13 cellular contexts compared by ENCODE assay signal in genomic region chr7:43879477-43879876, GRCh38. TPM values are rescaled to one million over a fixed set of nuclear protein-coding genes. Genes with fewer than 3 reads are reported as not detected.
A peak's percentile ranks its signal among the peaks of the same experiment; 100 is the strongest.
DNase-seq lines count a peak whose midpoint lies in the region; ATAC-seq and TF ChIP-seq lines count a peak whose summit lies in the region.
"Had no signal": no experiment of that assay in that cellular context is flagged by ENCODE, and none has a peak within 500 bp of the region (broad histone marks: within the 10 kb centered on the region; RNA-seq: fewer than 3 reads in every experiment).

No MANE protein-coding gene starts in this region.

- H3K36me3 ChIP-seq in ascending aorta (peaks cover 54 to 75% of the 10 kb centered on the region in 2 donors), tibial artery (peaks cover 54 to 89% (median 68%) of the 10 kb centered on the region in 3 donors), hepatocyte (replicated peaks; ENCODE audit: insufficient read depth, low read depth) (no peaks in the 10 kb centered on the region)

- no peak for ATAC-seq in HG02759 (IDR thresholded peaks at IDR 0.05; ENCODE audit: unreplicated experiment)
- ATAC-seq in HG03520 (IDR thresholded peaks at IDR 0.05; ENCODE audit: unreplicated experiment) = no peak

- no peaks in the 10 kb centered on the region for H3K4me1 Mint-ChIP-seq in activated naive CD4-positive, alpha-beta T cell treated with anti-CD3 and anti-CD28 coated beads, Interleukin-2, amount 10 ng/mL, durations not matched to agents 7 days and 5 days

- peak overlapping the region; percentile 11 for H3K27ac Mint-ChIP-seq in activated naive CD4-positive, alpha-beta T cell treated with anti-CD3 and anti-CD28 coated beads, Interleukin-2, amount 10 ng/mL, durations not matched to agents 7 days and 5 days
- H3K27ac Mint-ChIP-seq: activated naive CD8-positive, alpha-beta T cell treated with anti-CD3 and anti-CD28 coated beads, Interleukin-2, amount 10 ng/mL, durations not matched to agents 7 days and 5 days had no signal

- CTCF ChIA-PET in activated naive CD4-positive, alpha-beta T cell treated with anti-CD3 and anti-CD28 coated beads, Interleukin-2, amount 10 ng/mL, durations not matched to agents 7 days and 5 days (lab: Charles Lee) = no interaction called here

- no peaks in the 10 kb centered on the region for H3K9me3 Mint-ChIP-seq in activated naive CD4-positive, alpha-beta T cell treated with anti-CD3 and anti-CD28 coated beads, Interleukin-2, amount 10 ng/mL, durations not matched to agents 7 days and 5 days
- H3K9me3 Mint-ChIP-seq: activated naive CD8-positive, alpha-beta T cell treated with anti-CD3 and anti-CD28 coated beads, Interleukin-2, amount 10 ng/mL, durations not matched to agents 7 days and 5 days had no signal

- H3K9me3 ChIP-seq in ascending aorta (no peaks in the 10 kb centered on the region), tibial artery (no peaks in the 10 kb centered on the region), hepatocyte (ENCODE audit: low read depth) (no peaks in the 10 kb centered on the region)
- H3K9me3 ChIP-seq: right lobe of liver had no signal

- no peaks in the 10 kb centered on the region for H4K20me1 ChIP-seq in hepatocyte (ENCODE audit: insufficient read depth, poor library complexity, severe bottlenecking)

- H3K27me3 ChIP-seq in ascending aorta (no peaks in the 10 kb centered on the region), tibial artery (no peaks in the 10 kb centered on the region), hepatocyte (no peaks in the 10 kb centered on the region)
- H3K27me3 ChIP-seq: right lobe of liver had no signal

- 89% methylated on average over 2 of the region's 2 CpGs for WGBS in hepatocyte (ENCODE audit: low lambda C conversion rate, missing lambda C conversion rate)

- no peak for TF ChIP-seq CTCF in ascending aorta (IDR thresholded peaks at IDR 0.05)
- no peak for TF ChIP-seq CTCF in foreskin fibroblast (IDR thresholded peaks at IDR 0.05; ENCODE audit: low read depth, low read length)
- no peak for TF ChIP-seq CTCF in tibial artery (IDR thresholded peaks at IDR 0.05)
- no peak for TF ChIP-seq CTCF in hepatocyte (IDR thresholded peaks at IDR 0.05; ENCODE audit: poor library complexity)

- H3K79me2 ChIP-seq in hepatocyte = no peaks in the 10 kb centered on the region

- no peak overlapping the region for H3K4me3 Mint-ChIP-seq in activated naive CD4-positive, alpha-beta T cell treated with anti-CD3 and anti-CD28 coated beads, Interleukin-2, amount 10 ng/mL, durations not matched to agents 7 days and 5 days
- H3K4me3 Mint-ChIP-seq: activated naive CD8-positive, alpha-beta T cell treated with anti-CD3 and anti-CD28 coated beads, Interleukin-2, amount 10 ng/mL, durations not matched to agents 7 days and 5 days had no signal

- DNase-seq in activated naive CD4-positive, alpha-beta T cell treated with anti-CD3 and anti-CD28 coated beads, Interleukin-2, amount 10 ng/mL, durations not matched to agents 7 days and 5 days = no peak
- no peak for DNase-seq in activated naive CD4-positive, alpha-beta T cell treated with Interleukin-2 at 50 U/mL for 16 hours
- no peak for DNase-seq in ascending aorta (ENCODE audit: low spot score in 2 of 2)
- DNase-seq in foreskin fibroblast = peak; percentile 85 to 91
- no peak for DNase-seq in tibial artery
- DNase-seq in hepatocyte (ENCODE audit: low spot score) = no peak
- DNase-seq: activated CD4-positive, alpha-beta T cell treated with anti-CD3 and anti-CD28 coated beads, Interleukin-2, amount 50 U/mL, for 48 hours; activated naive CD8-positive, alpha-beta T cell treated with anti-CD3 and anti-CD28 coated beads, Interleukin-2, amount 10 ng/mL, durations not matched to agents 7 days and 5 days; DMS79; Kasumi-1; right lobe of liver had no signal

- peaks cover 62% of the 10 kb centered on the region for H3K36me3 Mint-ChIP-seq in activated naive CD4-positive, alpha-beta T cell treated with anti-CD3 and anti-CD28 coated beads, Interleukin-2, amount 10 ng/mL, durations not matched to agents 7 days and 5 days

- H3K4me1 ChIP-seq in ascending aorta (peaks cover 8 to 15% of the 10 kb centered on the region in 2 donors), tibial artery (peaks cover 0 to 31% (median 14%) of the 10 kb centered on the region in 4 donors), hepatocyte (ENCODE audit: insufficient read depth) (no peaks in the 10 kb centered on the region)

- no peaks in the 10 kb centered on the region for H3K9me2 ChIP-seq in hepatocyte (replicated peaks; ENCODE audit: insufficient read depth)

- H3K27ac ChIP-seq in ascending aorta = peak overlapping the region; percentile 55 to 78
- H3K27ac ChIP-seq in tibial artery = peak overlapping the region; percentile 41 to 47
- no peak overlapping the region for H3K27ac ChIP-seq in hepatocyte
- H3K27ac ChIP-seq: right lobe of liver had no signal

- H2AFZ ChIP-seq in hepatocyte = no peak overlapping the region

- H3K4me2 ChIP-seq in hepatocyte = no peak overlapping the region

- H3K27me3 Mint-ChIP-seq in activated naive CD4-positive, alpha-beta T cell treated with anti-CD3 and anti-CD28 coated beads, Interleukin-2, amount 10 ng/mL, durations not matched to agents 7 days and 5 days = no peaks in the 10 kb centered on the region
- H3K27me3 Mint-ChIP-seq: activated naive CD8-positive, alpha-beta T cell treated with anti-CD3 and anti-CD28 coated beads, Interleukin-2, amount 10 ng/mL, durations not matched to agents 7 days and 5 days had no signal

- H3K4me3 ChIP-seq in ascending aorta (no peak overlapping the region), foreskin fibroblast (ENCODE audit: low read depth in 1 of 2, low read length in 2 of 2) (no peak overlapping the region), tibial artery (no peak overlapping the region), hepatocyte (no peak overlapping the region)
- H3K4me3 ChIP-seq: right lobe of liver had no signal

- intact Hi-C loops in ascending aorta (cut with DNase I) = loop anchor here (10.0 kb wide), 3 partner anchors 705 to 1645 kb away; partner anchors contain the start of genes GLI3, NACAD and TMED4
- intact Hi-C loops in tibial artery (cut with DNase I; ENCODE audit: low total_unique reads) = no loop called here

RNA-seq across cellular contexts. Expression of gene MRPS24, which starts 10.2 kb away (rescaled TPM):
- total RNA-seq in ascending aorta = 145 TPM
- total RNA-seq in hepatocyte = 72.4 and 93.2 TPM in 2 replicates
- 138 and 150 TPM in 2 replicates for polyA plus RNA-seq in hepatocyte

RNA-seq across cellular contexts. Expression of gene URGCP, which starts 26.9 kb away (rescaled TPM):
- total RNA-seq in ascending aorta (29.2 TPM), hepatocyte (24.9 and 28.7 TPM in 2 replicates)
- polyA plus RNA-seq in hepatocyte = 21.7 and 31.9 TPM in 2 replicates

RNA-seq across cellular contexts. Expression of gene UBE2D4, which starts 46.8 kb away (rescaled TPM):
- total RNA-seq in ascending aorta (13.1 TPM), hepatocyte (12.0 and 16.7 TPM in 2 replicates)
- polyA plus RNA-seq in hepatocyte = 11.7 and 22.7 TPM in 2 replicates

Comparison
In these comparisons a context has a peak if more than half of its experiments do, and no peak if none do; other contexts are left out.
1. DNase-seq: peak in foreskin fibroblast (2 of 2); none in activated naive CD4-positive, alpha-beta T cell treated with anti-CD3 and anti-CD28 coated beads, Interleukin-2, amount 10 ng/mL, durations not matched to agents 7 days and 5 days (single experiment), activated naive CD4-positive, alpha-beta T cell treated with Interleukin-2 at 50 U/mL for 16 hours (single experiment), ascending aorta (0 of 2), tibial artery (0 of 2) and hepatocyte (single experiment).